11 cellular contexts compared by ENCODE assay signal in genomic region chr19:57068921-57069697, GRCh38. TPM values are rescaled to one million over a fixed set of nuclear protein-coding genes. Genes with fewer than 3 reads are reported as not detected.
A peak's percentile ranks its signal among the peaks of the same experiment; 100 is the strongest.
DNase-seq lines count a peak whose midpoint lies in the region; ATAC-seq and TF ChIP-seq lines count a peak whose summit lies in the region.
"Had no signal": no experiment of that assay in that cellular context is flagged by ENCODE, and none has a peak within 500 bp of the region (broad histone marks: within the 10 kb centered on the region; RNA-seq: fewer than 3 reads in every experiment).

No MANE protein-coding gene starts in this region.

- H2AFZ ChIP-seq in H9 (ENCODE audit: low read length) = no peak overlapping the region

- peak; percentile 77 to 89 for TF ChIP-seq RAD21 in liver (IDR thresholded peaks at IDR 0.05)

- H3K36me3 ChIP-seq in liver (ENCODE audit: control insufficient read depth in 4 of 4, insufficient read depth in 3 of 4, low read depth in 1 of 4, low read length in 3 of 4) (no peaks in the 10 kb centered on the region), tibial nerve (no peaks in the 10 kb centered on the region)

- H3K9me3 ChIP-seq in H9 (ENCODE audit: control insufficient read depth, low read depth, low read length) = peaks cover 66% of the 10 kb centered on the region
- H3K9me3 ChIP-seq in liver (ENCODE audit: control insufficient read depth in 4 of 4, low read length in 3 of 4) = peaks cover 0 to 19% (median 8%) of the 10 kb centered on the region in 4 donors
- H3K9me3 ChIP-seq in tibial nerve = peaks cover 0 to 82% (median 0%) of the 10 kb centered on the region in 4 donors

- H4K20me1 ChIP-seq in H9 (ENCODE audit: control insufficient read depth, insufficient read depth, insufficient read length) = no peaks in the 10 kb centered on the region

- H2BK5ac ChIP-seq in H9 (ENCODE audit: insufficient read length, low read length) = no peak overlapping the region

- H3K9me3 Mint-ChIP-seq in Calu3 (ENCODE audit: low read depth, unreplicated experiment) (peaks cover 13% of the 10 kb centered on the region), H9 (peaks cover 91 to 100% of the 10 kb centered on the region in 2 experiments)

- H2BK120ac ChIP-seq in H9 (ENCODE audit: low read depth, low read length, poor library complexity, severe bottlenecking) = no peak overlapping the region

- H2BK15ac ChIP-seq in H9 (ENCODE audit: low read depth, low read length) = no peak overlapping the region

- H2BK12ac ChIP-seq in H9 (ENCODE audit: insufficient read length, low read depth, low read length) = no peak overlapping the region

- H3K23ac ChIP-seq in H9 (ENCODE audit: insufficient read length, low read depth, low read length) = no peak overlapping the region

- CTCF ChIA-PET in Calu3 (lab: Charles Lee) = no interaction called here

- H3K27ac Mint-ChIP-seq in Calu3 (ENCODE audit: unreplicated experiment) (no peak overlapping the region), H9 (no peak overlapping the region; a peak in 1 of 7 replicates)
- H3K27ac Mint-ChIP-seq: type B pancreatic cell had no signal

- H3K4me3 Mint-ChIP-seq in Calu3 (ENCODE audit: low read depth, unreplicated experiment) = no peak overlapping the region
- no peak overlapping the region for H3K4me3 Mint-ChIP-seq in H9
- H3K4me3 Mint-ChIP-seq: type B pancreatic cell had no signal

- TF ChIP-seq POLR2A in tibial nerve (IDR thresholded peaks at IDR 0.05) = no peak

- H3T11ph ChIP-seq in H9 (ENCODE audit: low read length) = no peak overlapping the region

- no TSS peak for BruUV-seq in Calu3 (replicated peaks; lab: Mats Ljungman, UMichigan)

- H3K27me3 Mint-ChIP-seq in Calu3 (ENCODE audit: unreplicated experiment) (no peaks in the 10 kb centered on the region), H9 (ENCODE audit: low read depth) (peaks cover 4% of the 10 kb centered on the region)
- H3K27me3 Mint-ChIP-seq: type B pancreatic cell had no signal

- no peak overlapping the region for H3K56ac ChIP-seq in H9 (ENCODE audit: insufficient read length, low read depth, low read length)

- no peak overlapping the region for H3K4me3 ChIP-seq in liver (ENCODE audit: low read depth in 1 of 3, low read length in 3 of 3)
- H3K4me3 ChIP-seq in tibial nerve = no peak overlapping the region

- intact Hi-C loops in Calu3 (cut with micrococcal nuclease; ENCODE audit: unreplicated experiment) = no loop called here

- H4K91ac ChIP-seq in H9 (ENCODE audit: insufficient read length, low read depth, low read length) = no peak overlapping the region

- H2AK5ac ChIP-seq in H9 (ENCODE audit: insufficient read length, low read length) = no peak overlapping the region

- H3K79me2 ChIP-seq in H9 (ENCODE audit: insufficient read depth, low read length) = no peaks in the 10 kb centered on the region

- TF ChIP-seq CTCF in Calu3 (IDR thresholded peaks at IDR 0.05; ENCODE audit: unreplicated experiment) (peak; percentile 29), H9 (conservative IDR thresholded peaks at IDR 0.05) (peak; percentile 40; the same call in 2 of the 3 replicates), liver (IDR thresholded peaks at IDR 0.05; ENCODE audit: low read depth, low read length, missing input control) (peak; percentile 63), tibial nerve (IDR thresholded peaks at IDR 0.05) (no peak)

- no peak overlapping the region for H4K8ac ChIP-seq in H9 (replicated peaks; ENCODE audit: insufficient read length, low read depth, low read length)

- no peak for ATAC-seq in GM18907 (IDR thresholded peaks at IDR 0.05; ENCODE audit: unreplicated experiment)
- no peak for ATAC-seq in HG02623 (IDR thresholded peaks at IDR 0.05; ENCODE audit: unreplicated experiment)

- H3K4me1 Mint-ChIP-seq in Calu3 (ENCODE audit: low read depth, unreplicated experiment) (no peaks in the 10 kb centered on the region), H9 (no peaks in the 10 kb centered on the region)

- no peak overlapping the region for H3K9ac ChIP-seq in H9 (ENCODE audit: extremely low read depth, insufficient read length, low read length)
- no peak overlapping the region for H3K9ac ChIP-seq in liver (ENCODE audit: low read depth in 1 of 2, low read length in 2 of 2)

- H3K27ac ChIP-seq in H9 (ENCODE audit: insufficient read length, low read depth, low read length) = no peak overlapping the region
- no peak overlapping the region for H3K27ac ChIP-seq in liver (ENCODE audit: low read depth in 1 of 2, low read length in 2 of 2)
- H3K27ac ChIP-seq in tibial nerve = no peak overlapping the region

- H3K79me1 ChIP-seq in H9 (ENCODE audit: insufficient read depth, low read depth, low read length, poor library complexity, severe bottlenecking) = no peaks in the 10 kb centered on the region

- TF ChIP-seq EP300 in tibial nerve (IDR thresholded peaks at IDR 0.05) = no peak

- no peak overlapping the region for H3K4me2 ChIP-seq in H9 (ENCODE audit: insufficient read depth, insufficient read length, low read length)

- H2BK20ac ChIP-seq in H9 (ENCODE audit: low read depth, low read length, poor library complexity, severe bottlenecking) = no peak overlapping the region

- H3K18ac ChIP-seq in H9 (ENCODE audit: insufficient read length, low read depth, low read length) = no peak overlapping the region

- H3K4ac ChIP-seq in H9 (ENCODE audit: low read depth, low read length) = no peak overlapping the region

- no peaks in the 10 kb centered on the region for H3K23me2 ChIP-seq in H9 (ENCODE audit: insufficient read length, low read depth, low read length, poor library complexity, severe bottlenecking)

- H3K36me3 Mint-ChIP-seq in Calu3 (ENCODE audit: insufficient read depth, unreplicated experiment) (no peaks in the 10 kb centered on the region), H9 (ENCODE audit: insufficient read depth in 1 of 3, low read depth in 3 of 3) (peaks cover 7 to 40% (median 14%) of the 10 kb centered on the region in 3 experiments)
- H3K36me3 Mint-ChIP-seq: type B pancreatic cell had no signal

- no CpG with 5 or more reads among the region's 24 CpGs for WGBS in H9 (ENCODE audit: extremely low coverage, insufficient read length, low lambda C conversion rate)
- 32% methylated on average over 24 of the region's 24 CpGs for WGBS in liver
- WGBS in tibial nerve, 2 donors = 32% methylated on average over 24 of the region's 24 CpGs

- H3K14ac ChIP-seq in H9 (ENCODE audit: insufficient read depth, low read length) = no peak overlapping the region

- DNase-seq in Calu3 (no peak), H9 (no peak), RPMI8226 (peak; percentile 48), tibial nerve (ENCODE audit: low spot score in 2 of 2) (no peak), activated gamma-delta T cell treated with Interleukin-2 at 50 U/mL for 16 hours (no peak)
- DNase-seq: DMS153 had no signal

- H3K4me1 ChIP-seq in H9 (ENCODE audit: insufficient read depth, low read length) = no peaks in the 10 kb centered on the region
- no peaks in the 10 kb centered on the region for H3K4me1 ChIP-seq in liver (ENCODE audit: control insufficient read depth in 4 of 4, insufficient read depth in 4 of 4, low read length in 3 of 4)
- H3K4me1 ChIP-seq in tibial nerve = no peaks in the 10 kb centered on the region

- no peaks in the 10 kb centered on the region for H3K27me3 ChIP-seq in H9 (ENCODE audit: insufficient read depth, low read length)
- no peaks in the 10 kb centered on the region for H3K27me3 ChIP-seq in liver (ENCODE audit: control insufficient read depth in 4 of 4, insufficient read depth in 4 of 4, low read length in 3 of 4)
- no peaks in the 10 kb centered on the region for H3K27me3 ChIP-seq in tibial nerve

- H4K5ac ChIP-seq in H9 (ENCODE audit: insufficient read length, low read depth, low read length) = no peak overlapping the region

TF ChIP-seq in liver, 16 proteins besides CTCF, POLR2A, EP300 and RAD21:
- TF ChIP-seq REST (IDR thresholded peaks at IDR 0.05) = peak; percentile 88
- TF ChIP-seq FOXA2 (IDR thresholded peaks at IDR 0.05) = no peak

RNA-seq across cellular contexts. Expression of gene USP29, which starts 50.7 kb away (rescaled TPM):
- not detected in 2 replicates for total RNA-seq in Calu3 (2022)
- not detected in 2 replicates for total RNA-seq in H9 (2021)
- under 1 TPM; under 0.01 to 0.14 TPM for total RNA-seq in liver
- not detected for polyA plus RNA-seq in liver
- total RNA-seq in tibial nerve = not detected
- total RNA-seq: osteoblast had no signal

Comparison
In these comparisons a context has a peak if more than half of its experiments do, and no peak if none do; other contexts are left out.
1. CTCF ChIP-seq: peak in Calu3 (single experiment), H9 (single experiment) and liver (single experiment); none in tibial nerve (0 of 5).